Comparison of ENCODE assay signal across 8 cellular contexts in the genomic region with DNA sequence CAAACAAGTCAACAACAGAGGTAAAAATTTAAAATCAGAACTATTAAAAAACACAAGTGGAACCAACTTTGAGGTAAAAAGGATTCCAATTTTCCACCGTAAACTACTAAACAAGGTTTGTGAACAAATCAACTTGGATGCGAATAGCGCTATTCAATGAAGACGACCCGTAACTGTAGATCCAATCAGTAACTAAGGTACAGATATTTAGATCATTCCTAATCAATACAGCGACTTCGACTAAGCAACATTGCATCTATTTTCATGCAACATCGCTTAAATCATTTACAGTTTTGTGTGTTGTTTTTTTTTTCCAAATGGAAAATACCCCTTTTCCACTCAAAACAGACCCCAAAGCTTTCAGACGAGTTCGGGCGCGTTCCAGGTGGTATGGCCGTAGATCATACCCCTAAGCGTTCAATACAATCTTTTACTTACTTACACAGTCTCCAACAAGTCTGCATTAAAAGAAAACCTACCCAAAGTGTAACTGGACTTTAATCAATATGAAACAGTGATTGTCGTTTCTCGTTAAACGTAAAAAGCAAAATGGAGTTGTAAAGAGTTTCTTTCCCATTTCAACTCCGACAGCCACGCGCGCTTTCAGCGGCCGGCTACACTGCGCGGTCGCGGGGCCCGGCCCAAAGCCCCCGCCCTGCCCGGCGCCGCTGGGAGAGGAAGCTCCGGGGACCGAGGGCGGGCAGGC. TPM values are rescaled to one million over a fixed set of nuclear protein-coding genes. Genes with fewer than 3 reads are reported as not detected.
DNase-seq lines count a peak whose midpoint lies in the region; ATAC-seq and TF ChIP-seq lines count a peak whose summit lies in the region.

No MANE protein-coding gene starts in this region.

- H3K4me3 Mint-ChIP-seq in CD8-positive, alpha-beta memory T cell: peak overlapping the region; percentile 86 to 96 (median 94)
- H3K4me3 Mint-ChIP-seq in endodermal cell: peak overlapping the region; percentile 92
- peak overlapping the region; percentile 98 for H3K4me3 Mint-ChIP-seq in neural crest cell

- no peak for TF ChIP-seq POLR2A in NB4 (IDR thresholded peaks at IDR 0.05; ENCODE audit: extremely low read depth, insufficient read length)

- no peaks in the 10 kb centered on the region for H3K9me3 ChIP-seq in CD8-positive, alpha-beta memory T cell (ENCODE audit: low read length)
- no peaks in the 10 kb centered on the region for H3K9me3 ChIP-seq in endodermal cell (ENCODE audit: control insufficient read depth, low read length)

- H3K4me1 ChIP-seq in CD8-positive, alpha-beta memory T cell (ENCODE audit: insufficient read depth, low read length): peaks cover 76% of the 10 kb centered on the region
- peaks cover 7% of the 10 kb centered on the region for H3K4me1 ChIP-seq in endodermal cell (ENCODE audit: control insufficient read depth, insufficient read depth, low read length)

- peaks cover 68 to 82% (median 74%) of the 10 kb centered on the region in 3 donors for H3K4me1 Mint-ChIP-seq in CD8-positive, alpha-beta memory T cell
- H3K4me1 Mint-ChIP-seq in endodermal cell (peaks cover 24% of the 10 kb centered on the region), neural crest cell (peaks cover 41% of the 10 kb centered on the region)

- no peaks in the 10 kb centered on the region for H3K9me3 Mint-ChIP-seq in CD8-positive, alpha-beta memory T cell
- no peaks in the 10 kb centered on the region for H3K9me3 Mint-ChIP-seq in endodermal cell
- no peaks in the 10 kb centered on the region for H3K9me3 Mint-ChIP-seq in neural crest cell

- POLR2A ChIA-PET in CD8-positive, alpha-beta memory T cell (lab: Charles Lee): interaction anchor here (1.2 to 3.4 kb wide), 6 partner anchors 18 to 389 kb away, joined by 3 to 53 read pairs (median 8); partner anchors contain the start of genes NDUFAF3, NICN1, QRICH1 and USP4

- WGBS in endodermal cell (ENCODE audit: insufficient coverage in 1 of 2, insufficient read length in 1 of 2), 2 experiments: 1 to 3% methylated on average over 15 to 35 of the region's 35 CpGs

- peak overlapping the region; percentile 65 for H3K4me3 ChIP-seq in CD8-positive, alpha-beta memory T cell (ENCODE audit: low read length)
- H3K4me3 ChIP-seq in NB4 (ENCODE audit: low read depth, low read length) (peak overlapping the region; percentile 100), endodermal cell (ENCODE audit: low read length) (peak overlapping the region; percentile 96)

- TF ChIP-seq CTCF in NB4 (IDR thresholded peaks at IDR 0.05; ENCODE audit: low read depth, low read length) (no peak), endodermal cell (conservative IDR thresholded peaks at IDR 0.05) (no peak), neural crest cell (conservative IDR thresholded peaks at IDR 0.05) (no peak)

- H3K36me3 ChIP-seq in CD8-positive, alpha-beta memory T cell (ENCODE audit: insufficient read depth, low read length): peaks cover 6% of the 10 kb centered on the region
- H3K36me3 ChIP-seq in endodermal cell (ENCODE audit: control insufficient read depth, insufficient read depth, low read length): peaks cover 8% of the 10 kb centered on the region

- H3K27ac ChIP-seq in CD8-positive, alpha-beta memory T cell (ENCODE audit: low read depth, low read length): peak overlapping the region; percentile 91
- H3K27ac ChIP-seq in endodermal cell (ENCODE audit: low read depth, low read length): peak overlapping the region; percentile 64

- H3K27ac Mint-ChIP-seq in CD8-positive, alpha-beta memory T cell: peak overlapping the region; percentile 86 to 96 (median 94)
- peak overlapping the region; percentile 94 for H3K27ac Mint-ChIP-seq in endodermal cell
- H3K27ac Mint-ChIP-seq in neural crest cell (ENCODE audit: unreplicated experiment): peak overlapping the region; percentile 97

- CTCF ChIA-PET in CD8-positive, alpha-beta memory T cell (lab: Charles Lee): interaction anchor here (0.6 to 2.6 kb wide), 3 partner anchors 11 to 71 kb away, joined by 5 to 19 read pairs (median 6); partner anchors contain the start of genes DAG1 and USP4

- peak overlapping the region; percentile 78 for H3K9ac ChIP-seq in endodermal cell (ENCODE audit: extremely low read depth, low read length, poor library complexity, severe bottlenecking)

- peaks cover 0 to 2% of the 10 kb centered on the region in 2 donors for H3K27me3 Mint-ChIP-seq in CD8-positive, alpha-beta memory T cell
- H3K27me3 Mint-ChIP-seq in endodermal cell (ENCODE audit: insufficient read depth) (no peaks in the 10 kb centered on the region), neural crest cell (ENCODE audit: low read depth) (no peaks in the 10 kb centered on the region)

- no peak for DNase-seq in CD8-positive, alpha-beta memory T cell
- no peak for DNase-seq in NB4 (ENCODE audit: low read depth)
- no peak for DNase-seq in endodermal cell
- no peak for DNase-seq in neural crest cell (ENCODE audit: low read depth, low spot score)
- DNase-seq in NCI-H526 (lab: John Stamatoyannopoulos, UW): no peak
- no peak for DNase-seq in HPDE6-E6E7 (ENCODE audit: extremely low spot score)
- no peak for DNase-seq in SIG-M5 (lab: John Stamatoyannopoulos, UW)

- no peak for ATAC-seq in HG02798 (IDR thresholded peaks at IDR 0.05; ENCODE audit: poor library complexity, unreplicated experiment)

- peaks cover 0 to 28% (median 0%) of the 10 kb centered on the region in 3 donors for H3K36me3 Mint-ChIP-seq in CD8-positive, alpha-beta memory T cell
- peaks cover 9% of the 10 kb centered on the region for H3K36me3 Mint-ChIP-seq in endodermal cell (ENCODE audit: low read depth)
- no peaks in the 10 kb centered on the region for H3K36me3 Mint-ChIP-seq in neural crest cell (ENCODE audit: low read depth)

- no peaks in the 10 kb centered on the region for H3K27me3 ChIP-seq in CD8-positive, alpha-beta memory T cell (ENCODE audit: insufficient read depth, low read length, poor library complexity, severe bottlenecking)
- no peaks in the 10 kb centered on the region for H3K27me3 ChIP-seq in endodermal cell (ENCODE audit: control insufficient read depth, insufficient read depth, low read length, poor library complexity, severe bottlenecking)

RNA-seq across cellular contexts. Expression of gene RHOA, which starts 0.8 kb away (rescaled TPM):
- 100 to 1,000 TPM; 478 to 506 TPM for total RNA-seq in CD8-positive, alpha-beta memory T cell
- polyA plus RNA-seq in CD8-positive, alpha-beta memory T cell: 678 TPM
- 100 to 1,000 TPM; 359 to 371 TPM for total RNA-seq in endodermal cell
- polyA plus RNA-seq in endodermal cell (2013, experiment 1 of 2): 416 TPM
- 399 TPM for polyA plus RNA-seq in endodermal cell (2013, experiment 2 of 2)
- total RNA-seq in neural crest cell: 354 and 361 TPM in 2 replicates

RNA-seq across cellular contexts. Expression of gene TCTA, which starts 1.2 kb away (rescaled TPM):
- total RNA-seq in CD8-positive, alpha-beta memory T cell: 10 to 100 TPM; 21.3 to 23.2 TPM
- 38.4 TPM for polyA plus RNA-seq in CD8-positive, alpha-beta memory T cell
- total RNA-seq in endodermal cell (10 to 100 TPM in 1 of 2 donors, 1 to 10 TPM in 1; 6.3 to 11.2 TPM), neural crest cell (9.6 and 12.4 TPM in 2 replicates)
- 8.1 TPM for polyA plus RNA-seq in endodermal cell (2013, experiment 1 of 2)
- 6.9 TPM for polyA plus RNA-seq in endodermal cell (2013, experiment 2 of 2)

RNA-seq across cellular contexts. Expression of gene AMT, which starts 11.3 kb away (rescaled TPM):
- 1 to 10 TPM; 1.3 to 1.6 TPM for total RNA-seq in CD8-positive, alpha-beta memory T cell
- 0.62 TPM for polyA plus RNA-seq in CD8-positive, alpha-beta memory T cell
- 10 to 100 TPM; 44.4 to 51.7 TPM for total RNA-seq in endodermal cell
- polyA plus RNA-seq in endodermal cell (2013, experiment 1 of 2): 25.9 TPM
- polyA plus RNA-seq in endodermal cell (2013, experiment 2 of 2): 21.9 TPM
- total RNA-seq in neural crest cell: 10.2 and 14.0 TPM in 2 replicates

RNA-seq across cellular contexts. Expression of gene NICN1, which starts 18.1 kb away (rescaled TPM):
- 10 to 100 TPM; 12.2 to 12.3 TPM for total RNA-seq in CD8-positive, alpha-beta memory T cell
- polyA plus RNA-seq in CD8-positive, alpha-beta memory T cell: 7.0 TPM
- total RNA-seq in endodermal cell (10 to 100 TPM; 10.4 to 19.6 TPM), neural crest cell (19.5 and 23.4 TPM in 2 replicates)
- polyA plus RNA-seq in endodermal cell (2013, experiment 1 of 2): 20.8 TPM
- 17.5 TPM for polyA plus RNA-seq in endodermal cell (2013, experiment 2 of 2)

RNA-seq across cellular contexts. Expression of gene GPX1, which starts 52.8 kb away (rescaled TPM):
- total RNA-seq in CD8-positive, alpha-beta memory T cell: 100 to 1,000 TPM; 223 to 231 TPM
- 140 TPM for polyA plus RNA-seq in CD8-positive, alpha-beta memory T cell
- total RNA-seq in endodermal cell (100 to 1,000 TPM; 178 to 195 TPM), neural crest cell (165 and 172 TPM in 2 replicates)
- polyA plus RNA-seq in endodermal cell (2013, experiment 1 of 2): 137 TPM
- polyA plus RNA-seq in endodermal cell (2013, experiment 2 of 2): 132 TPM
